ENCODE assay signal across 8 cellular contexts in genomic region chr2:176653856-176654443, GRCh38.
DNase-seq lines count a peak whose midpoint lies in the region; ATAC-seq lines count a peak whose summit lies in the region.

No MANE protein-coding gene starts in this region.

- DNase-seq in COLO668 (lab: John Stamatoyannopoulos, UW; ENCODE audit: unreplicated experiment) (peak; percentile 39), NCI-H460 (ENCODE audit: extremely low read depth, low read depth) (peak; percentile 82), left cardiac atrium (peak; percentile 52), renal cortical epithelial cell (ENCODE audit: low read depth) (peak; percentile 76)
- DNase-seq in activated naive CD4-positive, alpha-beta T cell treated with anti-CD3 and anti-CD28 coated beads, Interleukin-2, amount 50 U/mL, for 16 hours, result peak; percentile 26
- DNase-seq in effector CD8-positive, alpha-beta T cell (lab: John Stamatoyannopoulos, UW), result no peak

- ATAC-seq in GM18909 (IDR thresholded peaks at IDR 0.05; ENCODE audit: poor library complexity, unreplicated experiment) (peak; percentile 87), HG03139 (IDR thresholded peaks at IDR 0.05; ENCODE audit: unreplicated experiment) (peak; percentile 90), left cardiac atrium (peak; percentile 88 to 91)

- intact Hi-C loops in left cardiac atrium (cut with DNase I), result loop anchor here in 1 of 2 donors (5.0 kb wide), 2 partner anchors 158 to 1103 kb away; no protein-coding TSS in a partner anchor
